1 cellular context compared by ENCODE assay signal in the genomic region with DNA sequence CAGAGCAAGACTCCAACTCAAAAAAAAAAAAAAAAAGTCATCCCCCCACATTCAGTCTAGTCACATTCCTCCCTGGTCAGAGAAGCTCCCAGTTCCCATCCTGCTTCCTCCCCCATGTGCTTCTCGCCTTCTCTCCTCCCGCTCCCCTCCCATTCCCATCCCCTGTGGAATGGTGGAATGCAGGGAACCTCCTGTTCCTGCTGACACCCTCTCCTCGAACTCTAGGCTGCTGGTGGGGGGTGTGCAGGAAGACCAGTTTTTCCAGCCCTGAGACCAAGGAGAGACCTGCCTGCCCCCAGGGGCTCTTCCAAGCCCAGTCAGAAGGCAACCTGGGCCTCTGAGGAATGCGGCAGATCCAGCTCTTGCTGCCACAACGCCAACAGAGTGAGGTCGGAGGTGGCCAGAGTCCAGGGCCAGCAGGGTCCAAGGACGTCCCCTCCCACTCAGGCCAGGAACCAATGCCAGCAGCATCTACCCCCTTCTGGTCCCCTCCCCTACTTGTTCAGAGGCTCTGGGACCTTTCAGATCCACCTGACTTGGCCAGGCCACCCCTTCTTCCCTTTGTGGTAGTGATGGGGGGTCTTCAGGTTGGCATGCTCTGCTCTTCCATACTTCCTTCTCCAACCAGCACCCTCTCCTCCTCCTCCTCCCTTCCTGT.
A peak's percentile ranks its signal among the peaks of the same experiment; 100 is the strongest.
TF ChIP-seq lines count a peak whose summit lies in the region.

No MANE protein-coding gene starts in this region.

TF ChIP-seq in HepG2, 621 proteins besides CTCF, POLR2A, EP300 and RAD21 (continued from another document and continues in another):
- TF ChIP-seq, protein P1, sequence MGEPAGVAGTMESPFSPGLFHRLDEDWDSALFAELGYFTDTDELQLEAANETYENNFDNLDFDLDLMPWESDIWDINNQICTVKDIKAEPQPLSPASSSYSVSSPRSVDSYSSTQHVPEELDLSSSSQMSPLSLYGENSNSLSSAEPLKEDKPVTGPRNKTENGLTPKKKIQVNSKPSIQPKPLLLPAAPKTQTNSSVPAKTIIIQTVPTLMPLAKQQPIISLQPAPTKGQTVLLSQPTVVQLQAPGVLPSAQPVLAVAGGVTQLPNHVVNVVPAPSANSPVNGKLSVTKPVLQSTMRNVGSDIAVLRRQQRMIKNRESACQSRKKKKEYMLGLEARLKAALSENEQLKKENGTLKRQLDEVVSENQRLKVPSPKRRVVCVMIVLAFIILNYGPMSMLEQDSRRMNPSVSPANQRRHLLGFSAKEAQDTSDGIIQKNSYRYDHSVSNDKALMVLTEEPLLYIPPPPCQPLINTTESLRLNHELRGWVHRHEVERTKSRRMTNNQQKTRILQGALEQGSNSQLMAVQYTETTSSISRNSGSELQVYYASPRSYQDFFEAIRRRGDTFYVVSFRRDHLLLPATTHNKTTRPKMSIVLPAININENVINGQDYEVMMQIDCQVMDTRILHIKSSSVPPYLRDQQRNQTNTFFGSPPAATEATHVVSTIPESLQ (CRISPR knock-in tag; conservative IDR thresholded peaks at IDR 0.05), result no peak
- TF ChIP-seq CHD4 (IDR thresholded peaks at IDR 0.05; ENCODE audit: borderline replicate concordance, low read length) (0 out of 2 replicates have a peak, but pooled peaks have one; percentile 48), ZSCAN21 (CRISPR knock-in tag; IDR thresholded peaks at IDR 0.05; ENCODE audit: borderline replicate concordance) (no peak; the same call in 1 of the 2 replicates), ZNF136 (CRISPR knock-in tag; IDR thresholded peaks at IDR 0.05; ENCODE audit: low read depth) (no peak), IRX3 (CRISPR knock-in tag; IDR thresholded peaks at IDR 0.05; ENCODE audit: borderline replicate concordance, low read depth) (no peak), REL (CRISPR knock-in tag; conservative IDR thresholded peaks at IDR 0.05) (no peak; the same call in 1 of the 2 replicates), SNRNP70 (IDR thresholded peaks at IDR 0.05; ENCODE audit: low read depth, low read length) (no peak), DNMT1 (CRISPR knock-in tag; IDR thresholded peaks at IDR 0.05) (no peak), HNRNPH1 (optimal IDR thresholded peaks at IDR 0.05; ENCODE audit: low read depth, low read length) (no peak), ZNF326 (CRISPR knock-in tag; IDR thresholded peaks at IDR 0.05; ENCODE audit: borderline replicate concordance) (no peak), ZNF563 (CRISPR knock-in tag; IDR thresholded peaks at IDR 0.05) (peak; percentile 58; the same call in 1 of the 2 replicates), ZNF230 (CRISPR knock-in tag; IDR thresholded peaks at IDR 0.05) (no peak), XBP1 (CRISPR knock-in tag; IDR thresholded peaks at IDR 0.05) (no peak), ZSCAN22 (CRISPR knock-in tag; IDR thresholded peaks at IDR 0.05) (peak; percentile 88; the same call in 1 of the 2 replicates), ZNF747 (CRISPR knock-in tag; IDR thresholded peaks at IDR 0.05; ENCODE audit: borderline replicate concordance) (peak; percentile 57; the same call in 1 of the 2 replicates), ZNF891 (CRISPR knock-in tag; IDR thresholded peaks at IDR 0.05) (peak; percentile 78; the same call in 1 of the 2 replicates), ZNF331 (CRISPR knock-in tag; IDR thresholded peaks at IDR 0.05) (peak; percentile 56; the same call in 1 of the 2 replicates), HNF4G (IDR thresholded peaks at IDR 0.05; ENCODE audit: borderline replicate concordance, low read depth, low read length) (peak; percentile 88), HNF4G (CRISPR knock-in tag; IDR thresholded peaks at IDR 0.05; ENCODE audit: borderline replicate concordance, low read depth) (peak; percentile 96), MIER3 (CRISPR knock-in tag; IDR thresholded peaks at IDR 0.05; ENCODE audit: borderline replicate concordance) (peak; percentile 42; the same call in 1 of the 2 replicates), ZNF674 (CRISPR knock-in tag; IDR thresholded peaks at IDR 0.05; ENCODE audit: low read depth) (no peak), SUZ12 (IDR thresholded peaks at IDR 0.05; ENCODE audit: low read depth, low read length) (no peak), ZNF543 (CRISPR knock-in tag; IDR thresholded peaks at IDR 0.05) (no peak), PPARG (CRISPR knock-in tag; conservative IDR thresholded peaks at IDR 0.05) (no peak; the same call in 1 of the 2 replicates), CEBPG (CRISPR knock-in tag; IDR thresholded peaks at IDR 0.05) (peak; percentile 47; the same call in 1 of the 2 replicates), ZNF263 (CRISPR knock-in tag; IDR thresholded peaks at IDR 0.05) (peak; percentile 76), ZNF549 (CRISPR knock-in tag; IDR thresholded peaks at IDR 0.05) (no peak), ZNF180 (CRISPR knock-in tag; IDR thresholded peaks at IDR 0.05; ENCODE audit: borderline replicate concordance, low read depth) (no peak), ARNTL (CRISPR knock-in tag; IDR thresholded peaks at IDR 0.05) (peak; percentile 83), FOXJ3 (CRISPR knock-in tag; IDR thresholded peaks at IDR 0.05; ENCODE audit: borderline replicate concordance) (no peak), ZNF713 (CRISPR knock-in tag; IDR thresholded peaks at IDR 0.05) (no peak), DMAP1 (CRISPR knock-in tag; IDR thresholded peaks at IDR 0.05) (no peak), IKZF4 (CRISPR knock-in tag; IDR thresholded peaks at IDR 0.05; ENCODE audit: borderline replicate concordance, low read depth, not compliant biosample characterization) (no peak), SIN3B (IDR thresholded peaks at IDR 0.05; ENCODE audit: low read length) (no peak), ZNF564 (CRISPR knock-in tag; IDR thresholded peaks at IDR 0.05) (peak; percentile 54; the same call in 1 of the 2 replicates), ZNF660 (CRISPR knock-in tag; IDR thresholded peaks at IDR 0.05; ENCODE audit: borderline replicate concordance, low read depth) (no peak), NFE2L1 (CRISPR knock-in tag; IDR thresholded peaks at IDR 0.05; ENCODE audit: borderline replicate concordance) (no peak), MIXL1 (CRISPR knock-in tag; IDR thresholded peaks at IDR 0.05) (peak; percentile 32; the same call in 1 of the 2 replicates)
- TF ChIP-seq, protein P2, sequence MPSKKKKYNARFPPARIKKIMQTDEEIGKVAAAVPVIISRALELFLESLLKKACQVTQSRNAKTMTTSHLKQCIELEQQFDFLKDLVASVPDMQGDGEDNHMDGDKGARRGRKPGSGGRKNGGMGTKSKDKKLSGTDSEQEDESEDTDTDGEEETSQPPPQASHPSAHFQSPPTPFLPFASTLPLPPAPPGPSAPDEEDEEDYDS (CRISPR knock-in tag; IDR thresholded peaks at IDR 0.05), result peak; percentile 45; the same call in 1 of the 2 replicates
- TF ChIP-seq, protein P3, sequence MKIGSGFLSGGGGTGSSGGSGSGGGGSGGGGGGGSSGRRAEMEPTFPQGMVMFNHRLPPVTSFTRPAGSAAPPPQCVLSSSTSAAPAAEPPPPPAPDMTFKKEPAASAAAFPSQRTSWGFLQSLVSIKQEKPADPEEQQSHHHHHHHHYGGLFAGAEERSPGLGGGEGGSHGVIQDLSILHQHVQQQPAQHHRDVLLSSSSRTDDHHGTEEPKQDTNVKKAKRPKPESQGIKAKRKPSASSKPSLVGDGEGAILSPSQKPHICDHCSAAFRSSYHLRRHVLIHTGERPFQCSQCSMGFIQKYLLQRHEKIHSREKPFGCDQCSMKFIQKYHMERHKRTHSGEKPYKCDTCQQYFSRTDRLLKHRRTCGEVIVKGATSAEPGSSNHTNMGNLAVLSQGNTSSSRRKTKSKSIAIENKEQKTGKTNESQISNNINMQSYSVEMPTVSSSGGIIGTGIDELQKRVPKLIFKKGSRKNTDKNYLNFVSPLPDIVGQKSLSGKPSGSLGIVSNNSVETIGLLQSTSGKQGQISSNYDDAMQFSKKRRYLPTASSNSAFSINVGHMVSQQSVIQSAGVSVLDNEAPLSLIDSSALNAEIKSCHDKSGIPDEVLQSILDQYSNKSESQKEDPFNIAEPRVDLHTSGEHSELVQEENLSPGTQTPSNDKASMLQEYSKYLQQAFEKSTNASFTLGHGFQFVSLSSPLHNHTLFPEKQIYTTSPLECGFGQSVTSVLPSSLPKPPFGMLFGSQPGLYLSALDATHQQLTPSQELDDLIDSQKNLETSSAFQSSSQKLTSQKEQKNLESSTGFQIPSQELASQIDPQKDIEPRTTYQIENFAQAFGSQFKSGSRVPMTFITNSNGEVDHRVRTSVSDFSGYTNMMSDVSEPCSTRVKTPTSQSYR (CRISPR knock-in tag; IDR thresholded peaks at IDR 0.05; ENCODE audit: borderline replicate concordance), result no peak; the same call in 1 of the 2 replicates
- TF ChIP-seq, protein P4, sequence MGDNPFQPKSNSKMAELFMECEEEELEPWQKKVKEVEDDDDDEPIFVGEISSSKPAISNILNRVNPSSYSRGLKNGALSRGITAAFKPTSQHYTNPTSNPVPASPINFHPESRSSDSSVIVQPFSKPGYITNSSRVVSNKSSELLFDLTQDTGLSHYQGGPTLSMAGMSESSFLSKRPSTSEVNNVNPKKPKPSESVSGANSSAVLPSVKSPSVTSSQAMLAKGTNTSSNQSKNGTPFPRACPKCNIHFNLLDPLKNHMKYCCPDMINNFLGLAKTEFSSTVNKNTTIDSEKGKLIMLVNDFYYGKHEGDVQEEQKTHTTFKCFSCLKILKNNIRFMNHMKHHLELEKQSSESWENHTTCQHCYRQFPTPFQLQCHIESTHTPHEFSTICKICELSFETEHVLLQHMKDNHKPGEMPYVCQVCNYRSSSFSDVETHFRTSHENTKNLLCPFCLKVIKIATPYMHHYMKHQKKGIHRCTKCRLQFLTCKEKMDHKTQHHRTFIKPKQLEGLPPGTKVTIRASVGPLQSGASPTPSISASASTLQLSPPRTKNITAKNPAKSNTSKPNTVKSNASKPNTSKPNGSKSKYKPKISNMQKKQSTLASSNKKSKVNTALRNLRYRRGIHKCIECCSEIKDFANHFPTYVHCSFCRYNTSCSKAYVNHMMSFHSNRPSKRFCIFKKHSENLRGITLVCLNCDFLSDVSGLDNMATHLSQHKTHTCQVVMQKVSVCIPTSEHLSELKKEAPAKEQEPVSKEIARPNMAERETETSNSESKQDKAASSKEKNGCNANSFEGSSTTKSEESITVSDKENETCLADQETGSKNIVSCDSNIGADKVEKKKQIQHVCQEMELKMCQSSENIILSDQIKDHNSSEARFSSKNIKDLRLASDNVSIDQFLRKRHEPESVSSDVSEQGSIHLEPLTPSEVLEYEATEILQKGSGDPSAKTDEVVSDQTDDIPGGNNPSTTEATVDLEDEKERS (CRISPR knock-in tag; IDR thresholded peaks at IDR 0.05), result peak; percentile 58
- TF ChIP-seq, protein P5, sequence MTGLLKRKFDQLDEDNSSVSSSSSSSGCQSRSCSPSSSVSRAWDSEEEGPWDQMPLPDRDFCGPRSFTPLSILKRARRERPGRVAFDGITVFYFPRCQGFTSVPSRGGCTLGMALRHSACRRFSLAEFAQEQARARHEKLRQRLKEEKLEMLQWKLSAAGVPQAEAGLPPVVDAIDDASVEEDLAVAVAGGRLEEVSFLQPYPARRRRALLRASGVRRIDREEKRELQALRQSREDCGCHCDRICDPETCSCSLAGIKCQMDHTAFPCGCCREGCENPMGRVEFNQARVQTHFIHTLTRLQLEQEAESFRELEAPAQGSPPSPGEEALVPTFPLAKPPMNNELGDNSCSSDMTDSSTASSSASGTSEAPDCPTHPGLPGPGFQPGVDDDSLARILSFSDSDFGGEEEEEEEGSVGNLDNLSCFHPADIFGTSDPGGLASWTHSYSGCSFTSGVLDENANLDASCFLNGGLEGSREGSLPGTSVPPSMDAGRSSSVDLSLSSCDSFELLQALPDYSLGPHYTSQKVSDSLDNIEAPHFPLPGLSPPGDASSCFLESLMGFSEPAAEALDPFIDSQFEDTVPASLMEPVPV (CRISPR knock-in tag; IDR thresholded peaks at IDR 0.05), result peak; percentile 53; the same call in 1 of the 2 replicates
- TF ChIP-seq, protein P6, sequence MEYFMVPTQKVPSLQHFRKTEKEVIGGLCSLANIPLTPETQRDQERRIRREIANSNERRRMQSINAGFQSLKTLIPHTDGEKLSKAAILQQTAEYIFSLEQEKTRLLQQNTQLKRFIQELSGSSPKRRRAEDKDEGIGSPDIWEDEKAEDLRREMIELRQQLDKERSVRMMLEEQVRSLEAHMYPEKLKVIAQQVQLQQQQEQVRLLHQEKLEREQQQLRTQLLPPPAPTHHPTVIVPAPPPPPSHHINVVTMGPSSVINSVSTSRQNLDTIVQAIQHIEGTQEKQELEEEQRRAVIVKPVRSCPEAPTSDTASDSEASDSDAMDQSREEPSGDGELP (IDR thresholded peaks at IDR 0.05; ENCODE audit: borderline replicate concordance, low read depth), result peak; percentile 26; the same call in 1 of the 2 replicates
- TF ChIP-seq, protein P7, sequence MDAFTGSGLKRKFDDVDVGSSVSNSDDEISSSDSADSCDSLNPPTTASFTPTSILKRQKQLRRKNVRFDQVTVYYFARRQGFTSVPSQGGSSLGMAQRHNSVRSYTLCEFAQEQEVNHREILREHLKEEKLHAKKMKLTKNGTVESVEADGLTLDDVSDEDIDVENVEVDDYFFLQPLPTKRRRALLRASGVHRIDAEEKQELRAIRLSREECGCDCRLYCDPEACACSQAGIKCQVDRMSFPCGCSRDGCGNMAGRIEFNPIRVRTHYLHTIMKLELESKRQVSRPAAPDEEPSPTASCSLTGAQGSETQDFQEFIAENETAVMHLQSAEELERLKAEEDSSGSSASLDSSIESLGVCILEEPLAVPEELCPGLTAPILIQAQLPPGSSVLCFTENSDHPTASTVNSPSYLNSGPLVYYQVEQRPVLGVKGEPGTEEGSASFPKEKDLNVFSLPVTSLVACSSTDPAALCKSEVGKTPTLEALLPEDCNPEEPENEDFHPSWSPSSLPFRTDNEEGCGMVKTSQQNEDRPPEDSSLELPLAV (CRISPR knock-in tag; conservative IDR thresholded peaks at IDR 0.05; ENCODE audit: low read depth), result no peak
- TF ChIP-seq, protein P8, sequence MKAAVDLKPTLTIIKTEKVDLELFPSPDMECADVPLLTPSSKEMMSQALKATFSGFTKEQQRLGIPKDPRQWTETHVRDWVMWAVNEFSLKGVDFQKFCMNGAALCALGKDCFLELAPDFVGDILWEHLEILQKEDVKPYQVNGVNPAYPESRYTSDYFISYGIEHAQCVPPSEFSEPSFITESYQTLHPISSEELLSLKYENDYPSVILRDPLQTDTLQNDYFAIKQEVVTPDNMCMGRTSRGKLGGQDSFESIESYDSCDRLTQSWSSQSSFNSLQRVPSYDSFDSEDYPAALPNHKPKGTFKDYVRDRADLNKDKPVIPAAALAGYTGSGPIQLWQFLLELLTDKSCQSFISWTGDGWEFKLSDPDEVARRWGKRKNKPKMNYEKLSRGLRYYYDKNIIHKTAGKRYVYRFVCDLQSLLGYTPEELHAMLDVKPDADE (CRISPR knock-in tag; IDR thresholded peaks at IDR 0.05), result no peak
- TF ChIP-seq, protein P9, sequence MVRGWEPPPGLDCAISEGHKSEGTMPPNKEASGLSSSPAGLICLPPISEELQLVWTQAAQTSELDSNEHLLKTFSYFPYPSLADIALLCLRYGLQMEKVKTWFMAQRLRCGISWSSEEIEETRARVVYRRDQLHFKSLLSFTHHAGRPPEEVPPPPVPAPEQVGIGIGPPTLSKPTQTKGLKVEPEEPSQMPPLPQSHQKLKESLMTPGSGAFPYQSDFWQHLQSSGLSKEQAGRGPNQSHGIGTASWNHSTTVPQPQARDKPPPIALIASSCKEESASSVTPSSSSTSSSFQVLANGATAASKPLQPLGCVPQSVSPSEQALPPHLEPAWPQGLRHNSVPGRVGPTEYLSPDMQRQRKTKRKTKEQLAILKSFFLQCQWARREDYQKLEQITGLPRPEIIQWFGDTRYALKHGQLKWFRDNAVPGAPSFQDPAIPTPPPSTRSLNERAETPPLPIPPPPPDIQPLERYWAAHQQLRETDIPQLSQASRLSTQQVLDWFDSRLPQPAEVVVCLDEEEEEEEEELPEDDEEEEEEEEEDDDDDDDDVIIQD (CRISPR knock-in tag; IDR thresholded peaks at IDR 0.05; ENCODE audit: low read depth), result peak; percentile 94; the same call in 1 of the 2 replicates
